ENCODE assay signal across 8 cellular contexts in genomic region chr10:117217196-117217761, GRCh38. TPM values are rescaled to one million over a fixed set of nuclear protein-coding genes. Genes with fewer than 3 reads are reported as not detected.
DNase-seq lines count a peak whose midpoint lies in the region; ATAC-seq and TF ChIP-seq lines count a peak whose summit lies in the region.

No MANE protein-coding gene starts in this region.

- peak overlapping the region; percentile 97 for H3K4me2 ChIP-seq in SK-N-SH

- peaks cover 0 to 17% of the 10 kb centered on the region in 2 experiments; a peak in 1 of 4 replicates for H3K4me1 ChIP-seq in SK-N-SH (ENCODE audit: control insufficient read depth in 1 of 2, insufficient read depth in 2 of 2, low read depth in 1 of 2, low read length in 1 of 2)

- H3K36me3 Mint-ChIP-seq in effector memory CD8-positive, alpha-beta T cell (ENCODE audit: insufficient read depth) = no peaks in the 10 kb centered on the region
- H3K36me3 Mint-ChIP-seq in natural killer cell treated with Interleukin-12 subunit alpha and Interleukin-12 subunit beta and Interleukin-15 and Interleukin-18, amount 100 ng/mL, for 72 hours = peaks cover under 1% of the 10 kb centered on the region

- no peaks in the 10 kb centered on the region for H3F3A ChIP-seq in SK-N-SH (replicated peaks; ENCODE audit: insufficient read depth)

- peak overlapping the region; percentile 78 to 84 for H3K4me3 Mint-ChIP-seq in effector memory CD8-positive, alpha-beta T cell
- H3K4me3 Mint-ChIP-seq in natural killer cell treated with Interleukin-12 subunit alpha and Interleukin-12 subunit beta and Interleukin-15 and Interleukin-18, amount 100 ng/mL, for 72 hours = peak overlapping the region; percentile 66

- TF ChIP-seq CTCF in SK-N-SH (IDR thresholded peaks at IDR 0.05) = no peak

- peaks cover 31 to 67% of the 10 kb centered on the region in 2 donors for H3K27me3 Mint-ChIP-seq in effector memory CD8-positive, alpha-beta T cell
- H3K27me3 Mint-ChIP-seq in natural killer cell treated with Interleukin-12 subunit alpha and Interleukin-12 subunit beta and Interleukin-15 and Interleukin-18, amount 100 ng/mL, for 72 hours = peaks cover 23% of the 10 kb centered on the region in 2 donors

- peak overlapping the region in 1 of 2 donors; percentile 26 for H3K27ac Mint-ChIP-seq in effector memory CD8-positive, alpha-beta T cell
- no peak overlapping the region for H3K27ac Mint-ChIP-seq in natural killer cell treated with Interleukin-12 subunit alpha and Interleukin-12 subunit beta and Interleukin-15 and Interleukin-18, amount 100 ng/mL, for 72 hours

- peaks cover 12% of the 10 kb centered on the region in 2 donors for H3K4me1 Mint-ChIP-seq in effector memory CD8-positive, alpha-beta T cell (ENCODE audit: low read depth in 2 of 2)
- H3K4me1 Mint-ChIP-seq in natural killer cell treated with Interleukin-12 subunit alpha and Interleukin-12 subunit beta and Interleukin-15 and Interleukin-18, amount 100 ng/mL, for 72 hours (ENCODE audit: low read depth in 2 of 2) = peaks cover 6% of the 10 kb centered on the region in 2 donors

- CTCF ChIA-PET in SK-N-SH (lab: Yijun Ruan, JAX) = interaction anchor here (0.7 to 14.2 kb wide), 87 partner anchors 9 to 605 kb away, joined by 3 to 534 read pairs (median 6); partner anchors contain the start of genes KCNK18 and SLC18A2

- no peaks in the 10 kb centered on the region for H3K79me2 ChIP-seq in SK-N-SH (ENCODE audit: insufficient read depth)

- TF ChIP-seq RAD21 in SK-N-SH (IDR thresholded peaks at IDR 0.05; ENCODE audit: low read length) = no peak

- ATAC-seq in HG02642 (IDR thresholded peaks at IDR 0.05; ENCODE audit: poor library complexity, unreplicated experiment) = peak; percentile 52
- ATAC-seq in effector memory CD8-positive, alpha-beta T cell (replicated peaks) = peak; percentile 55
- peak; percentile 21 to 54 for ATAC-seq in natural killer cell treated with Interleukin-12 subunit alpha and Interleukin-12 subunit beta and Interleukin-15 and Interleukin-18, amount 100 ng/mL, for 72 hours

- POLR2A ChIA-PET in SK-N-SH (lab: Yijun Ruan, JAX) = interaction anchor here (1.0 kb wide), 1 partner anchor 103 kb away, joined by 4 read pairs; no protein-coding TSS in a partner anchor

- H3K9me3 Mint-ChIP-seq in effector memory CD8-positive, alpha-beta T cell = no peaks in the 10 kb centered on the region
- no peaks in the 10 kb centered on the region for H3K9me3 Mint-ChIP-seq in natural killer cell treated with Interleukin-12 subunit alpha and Interleukin-12 subunit beta and Interleukin-15 and Interleukin-18, amount 100 ng/mL, for 72 hours

- H3K27me3 ChIP-seq in SK-N-SH (ENCODE audit: insufficient read depth) = no peaks in the 10 kb centered on the region

- H3K27ac ChIP-seq in SK-N-SH (ENCODE audit: low read depth in 2 of 2, low read length in 1 of 2) = no peak overlapping the region

- H3K9me2 ChIP-seq in SK-N-SH = no peaks in the 10 kb centered on the region

- TF ChIP-seq EP300 in SK-N-SH (IDR thresholded peaks at IDR 0.05; ENCODE audit: borderline replicate concordance in 1 of 2, low read depth in 1 of 2, low read length in 1 of 2) = no peak

- H2AFZ ChIP-seq in SK-N-SH (ENCODE audit: low read depth) = peak overlapping the region; percentile 79

- H3K9me3 ChIP-seq in SK-N-SH = no peaks in the 10 kb centered on the region

- H4K20me1 ChIP-seq in SK-N-SH (ENCODE audit: insufficient read depth) = no peaks in the 10 kb centered on the region

- no peaks in the 10 kb centered on the region for H3K36me3 ChIP-seq in SK-N-SH (replicated peaks in 1 of 2; ENCODE audit: control insufficient read depth in 1 of 2, insufficient read depth in 2 of 2, low read length in 1 of 2)

- DNase-seq in DMS53 (lab: John Stamatoyannopoulos, UW) = peak; percentile 61
- no peak for DNase-seq in DMS53 treated with DMSO at 0.1 percent for 48 hours (lab: John Stamatoyannopoulos, UW; ENCODE audit: unreplicated experiment)
- DNase-seq in SK-N-SH = no peak
- peak in 2 of 3 experiments; percentile 2 to 6 for DNase-seq in effector memory CD8-positive, alpha-beta T cell
- peak; percentile 38 for DNase-seq in natural killer cell treated with Interleukin-12 subunit alpha and Interleukin-12 subunit beta and Interleukin-15 and Interleukin-18, amount 100 ng/mL, for 72 hours (ENCODE audit: low spot score)
- no peak for DNase-seq in NCI-H2196 treated with DMSO at 0.1 percent for 48 hours (lab: John Stamatoyannopoulos, UW; ENCODE audit: unreplicated experiment)
- no peak for DNase-seq in GOT3 (lab: John Stamatoyannopoulos, UW)

- WGBS in SK-N-SH (ENCODE audit: low lambda C conversion rate) = 52% methylated on average over 15 of the region's 22 CpGs

- H3K9ac ChIP-seq in SK-N-SH = 0 out of 2 replicates have a peak overlapping the region, but pooled peaks have one; percentile 25

- H3K4me3 ChIP-seq in SK-N-SH (ENCODE audit: low read depth in 2 of 2, low read length in 1 of 2) = peak overlapping the region; percentile 59 to 66

TF ChIP-seq in SK-N-SH, 30 proteins besides CTCF, POLR2A, EP300 and RAD21:
- TF ChIP-seq MAX (IDR thresholded peaks at IDR 0.05; ENCODE audit: low read depth) (no peak), SMC3 (IDR thresholded peaks at IDR 0.05; ENCODE audit: low read depth, low read length) (no peak), CHD2 (IDR thresholded peaks at IDR 0.05; ENCODE audit: low read length, partially characterized antibody) (no peak), RFX5 (IDR thresholded peaks at IDR 0.05; ENCODE audit: low read length) (no peak), TEAD4 (IDR thresholded peaks at IDR 0.05; ENCODE audit: borderline replicate concordance, insufficient read depth) (no peak), IRF3 (IDR thresholded peaks at IDR 0.05; ENCODE audit: low read depth, low read length) (no peak), GABPA (IDR thresholded peaks at IDR 0.05; ENCODE audit: low read depth) (no peak), YY1 (IDR thresholded peaks at IDR 0.05; ENCODE audit: low read depth) (no peak)

RNA-seq across cellular contexts. Expression of gene KCNK18, which starts 20.0 kb away (rescaled TPM):
- not detected in 2 replicates for polyA plus RNA-seq in SK-N-SH (2012; rRNA removed)
- polyA plus RNA-seq in SK-N-SH (2012; cell fraction: cytosol; rRNA removed) = not detected in 2 replicates
- not detected in 2 replicates for polyA plus RNA-seq in SK-N-SH (2012; cell fraction: nucleus; rRNA removed)
- not detected for total RNA-seq in natural killer cell treated with Interleukin-12 subunit alpha and Interleukin-12 subunit beta and Interleukin-15 and Interleukin-18, amount 100 ng/mL, for 72 hours

RNA-seq across cellular contexts. Expression of gene SLC18A2, which starts 23.6 kb away (rescaled TPM):
- 0.02 TPM in 1 of 2 replicates, not detected in the other for polyA plus RNA-seq in SK-N-SH (2012; rRNA removed)
- polyA plus RNA-seq in SK-N-SH (2012; cell fraction: cytosol; rRNA removed) = under 0.01 and 0.01 TPM in 2 replicates
- polyA plus RNA-seq in SK-N-SH (2012; cell fraction: nucleus; rRNA removed) = 0.02 and 0.06 TPM in 2 replicates
- under 1 TPM in 1 of 2 donors, not detected in 1; 0.59 TPM for total RNA-seq in natural killer cell treated with Interleukin-12 subunit alpha and Interleukin-12 subunit beta and Interleukin-15 and Interleukin-18, amount 100 ng/mL, for 72 hours

Comparison
In these comparisons a context has a peak if more than half of its experiments do, and no peak if none do; other contexts are left out.
1. DNase-seq: peak in DMS53 (single experiment), effector memory CD8-positive, alpha-beta T cell (2 of 3) and natural killer cell treated with Interleukin-12 subunit alpha and Interleukin-12 subunit beta and Interleukin-15 and Interleukin-18, amount 100 ng/mL, for 72 hours (single experiment); none in DMS53 treated with DMSO at 0.1 percent for 48 hours (single experiment), SK-N-SH (single experiment), NCI-H2196 treated with DMSO at 0.1 percent for 48 hours (single experiment) and GOT3 (single experiment).
2. Peak in every context shown above with its lines, with median percentiles within 50 percentile points of each other: ATAC-seq.